In genomic region chr19:35549879-35550523, GRCh38 we compare ENCODE assay signal across 12 cellular contexts. TPM values are rescaled to one million over a fixed set of nuclear protein-coding genes. Genes with fewer than 3 reads are reported as not detected.
"Had no signal": no experiment of that assay in that cellular context is flagged by ENCODE, and none has a peak within 500 bp of the region (broad histone marks: within the 10 kb centered on the region; RNA-seq: fewer than 3 reads in every experiment).

No MANE protein-coding gene starts in this region.

- H3K4me3 ChIP-seq: SK-N-MC had no signal

- FAIRE-seq: bronchial epithelial cell, TTC549 had no signal

- H3K27ac ChIP-seq: SK-N-MC had no signal

- ATAC-seq: activated CD8-positive, alpha-beta memory T cell treated with anti-CD3 and anti-CD28 coated beads, Interleukin-2, amount 10 ng/mL, durations not matched to agents 7 days and 5 days; Right ventricle myocardium inferior; T-cell had no signal

- DNase-seq: aorta, T1000 had no signal

RNA-seq across cellular contexts. Expression of gene ATP4A, which starts 13.5 kb away (rescaled TPM):
- total RNA-seq: activated B cell treated with CpG ODN at 0.5 μM for 24 hours; activated CD4-positive, alpha-beta T cell treated with anti-CD3 and anti-CD28 coated beads, Interleukin-2, amount 10 ng/mL, durations not matched to agents 24 days and 14 days; activated CD8-positive, alpha-beta memory T cell treated with anti-CD3 and anti-CD28 coated beads, Interleukin-2, amount 10 ng/mL, durations not matched to agents 7 days and 5 days; activated T-helper 1 cell treated with anti-CD3 and anti-CD28 coated beads, Interleukin-12 subunit alpha, Interleukin-12 subunit beta, Interleukin-2, Interleukin-4 antibody, amounts not matched to agents 30 ng/mL and 10 ng/mL and 1 ng/mL, durations not matched to agents 14 hours and 24 hours and 36 hours; aorta; bronchial epithelial cell; Right ventricle myocardium inferior; T-cell had no signal
- polyA plus RNA-seq: aorta had no signal

RNA-seq across cellular contexts. Expression of gene GAPDHS, which starts 16.7 kb away (rescaled TPM):
- total RNA-seq: activated B cell treated with CpG ODN at 0.5 μM for 24 hours; activated CD4-positive, alpha-beta T cell treated with anti-CD3 and anti-CD28 coated beads, Interleukin-2, amount 10 ng/mL, durations not matched to agents 24 days and 14 days; activated CD8-positive, alpha-beta memory T cell treated with anti-CD3 and anti-CD28 coated beads, Interleukin-2, amount 10 ng/mL, durations not matched to agents 7 days and 5 days; activated T-helper 1 cell treated with anti-CD3 and anti-CD28 coated beads, Interleukin-12 subunit alpha, Interleukin-12 subunit beta, Interleukin-2, Interleukin-4 antibody, amounts not matched to agents 30 ng/mL and 10 ng/mL and 1 ng/mL, durations not matched to agents 14 hours and 24 hours and 36 hours; aorta; bronchial epithelial cell; OCI-LY7; Right ventricle myocardium inferior; T-cell had no signal
- polyA plus RNA-seq: aorta had no signal

RNA-seq across cellular contexts. Expression of gene SBSN, which starts 21.9 kb away (rescaled TPM):
- total RNA-seq: activated B cell treated with CpG ODN at 0.5 μM for 24 hours; activated CD4-positive, alpha-beta T cell treated with anti-CD3 and anti-CD28 coated beads, Interleukin-2, amount 10 ng/mL, durations not matched to agents 24 days and 14 days; activated CD8-positive, alpha-beta memory T cell treated with anti-CD3 and anti-CD28 coated beads, Interleukin-2, amount 10 ng/mL, durations not matched to agents 7 days and 5 days; activated T-helper 1 cell treated with anti-CD3 and anti-CD28 coated beads, Interleukin-12 subunit alpha, Interleukin-12 subunit beta, Interleukin-2, Interleukin-4 antibody, amounts not matched to agents 30 ng/mL and 10 ng/mL and 1 ng/mL, durations not matched to agents 14 hours and 24 hours and 36 hours; aorta; OCI-LY7; Right ventricle myocardium inferior had no signal

RNA-seq across cellular contexts. Expression of gene PMIS2, which starts 36.0 kb away (rescaled TPM):
- total RNA-seq: activated B cell treated with CpG ODN at 0.5 μM for 24 hours; activated CD4-positive, alpha-beta T cell treated with anti-CD3 and anti-CD28 coated beads, Interleukin-2, amount 10 ng/mL, durations not matched to agents 24 days and 14 days; activated CD8-positive, alpha-beta memory T cell treated with anti-CD3 and anti-CD28 coated beads, Interleukin-2, amount 10 ng/mL, durations not matched to agents 7 days and 5 days; activated T-helper 1 cell treated with anti-CD3 and anti-CD28 coated beads, Interleukin-12 subunit alpha, Interleukin-12 subunit beta, Interleukin-2, Interleukin-4 antibody, amounts not matched to agents 30 ng/mL and 10 ng/mL and 1 ng/mL, durations not matched to agents 14 hours and 24 hours and 36 hours; aorta; bronchial epithelial cell; OCI-LY7; Right ventricle myocardium inferior; T-cell had no signal
- polyA plus RNA-seq: aorta had no signal
